In the genomic region with DNA sequence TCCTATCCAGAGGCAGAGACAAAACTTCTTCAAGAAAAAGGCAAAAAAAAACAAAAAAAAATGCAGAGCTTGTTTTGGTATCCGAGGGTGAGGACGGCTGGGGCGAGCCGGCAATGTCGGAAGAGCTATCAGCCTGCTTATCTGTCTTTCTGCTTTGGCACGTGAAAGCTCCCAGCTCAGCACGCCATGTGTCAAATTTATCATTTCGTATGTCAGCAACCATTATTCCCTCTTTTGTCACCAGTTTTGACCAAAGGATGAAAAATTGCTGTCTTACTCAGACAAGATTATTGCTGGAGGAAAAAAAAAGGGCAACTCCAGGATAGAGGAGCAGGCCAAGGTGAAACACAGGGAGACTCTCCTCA, we compare ENCODE assay signal across 16 cellular contexts.
DNase-seq lines count a peak whose midpoint lies in the region; ATAC-seq, FAIRE-seq and TF ChIP-seq lines count a peak whose summit lies in the region.
"Had no signal": no experiment of that assay in that cellular context is flagged by ENCODE, and none has a peak within 500 bp of the region (broad histone marks: within the 10 kb centered on the region; RNA-seq: fewer than 3 reads in every experiment).

No MANE protein-coding gene starts in this region.

- H3K36me3 ChIP-seq in small intestine (ENCODE audit: control insufficient read depth in 2 of 2, insufficient read depth in 2 of 2, low read length in 2 of 2): no peaks in the 10 kb centered on the region

- no peaks in the 10 kb centered on the region for H3K9me3 ChIP-seq in small intestine (ENCODE audit: control insufficient read depth, low read depth)

- peaks cover 27% of the 10 kb centered on the region for H3K4me1 Mint-ChIP-seq in nephron

- ATAC-seq in GM18907 (IDR thresholded peaks at IDR 0.05; ENCODE audit: unreplicated experiment): no peak
- ATAC-seq in HG02759 (IDR thresholded peaks at IDR 0.05; ENCODE audit: unreplicated experiment): no peak

- peak overlapping the region in 2 of 3 experiments; percentile 9 to 40 for H3K4me3 Mint-ChIP-seq in nephron

- H3K9me3 Mint-ChIP-seq in nephron: no peaks in the 10 kb centered on the region

- H3K36me3 Mint-ChIP-seq in nephron (ENCODE audit: low read depth): no peaks in the 10 kb centered on the region

- H3K27ac ChIP-seq in small intestine (ENCODE audit: low read depth in 1 of 2, low read length in 1 of 2): no peak overlapping the region
- H3K27ac ChIP-seq: C4-2B, SK-N-MC had no signal

- peak overlapping the region; percentile 3 to 64 (median 33) for H3K27ac Mint-ChIP-seq in nephron

- FAIRE-seq in small intestine (lab: Jason Lieb, UNC): no peak
- FAIRE-seq: GM12891 had no signal

- peak; percentile 5 for DNase-seq in Daoy (ENCODE audit: low read depth)
- peak; percentile 34 for DNase-seq in cerebellar cortex (ENCODE audit: low spot score)
- DNase-seq in small intestine: peak; percentile 4
- no peak for DNase-seq in DMS114 treated with DMSO at 0.1 percent for 48 hours (lab: John Stamatoyannopoulos, UW; ENCODE audit: unreplicated experiment)
- DNase-seq in stimulated activated CD4-positive, alpha-beta T cell treated with anti-CD3 and anti-CD28 coated beads, Interleukin-12 subunit alpha, Interleukin-12 subunit beta, amount 100 ng/mL, for 4 hours: no peak
- DNase-seq: KG1, NCI-H1092, NCI-H1694, NCI-H2107, NCI-H345 had no signal

- H3K4me3 ChIP-seq in small intestine (ENCODE audit: low read depth in 1 of 2, low read length in 2 of 2): no peak overlapping the region
- H3K4me3 ChIP-seq: SK-N-MC had no signal

- TF ChIP-seq CTCF in nephron (IDR thresholded peaks at IDR 0.05; ENCODE audit: unreplicated experiment in 3 of 3): no peak

- WGBS in small intestine, 3 donors: 2 to 7% (median 6%) methylated on average over 8 of the region's 8 CpGs

- H3K27me3 Mint-ChIP-seq in nephron (ENCODE audit: low read depth): peaks cover 17% of the 10 kb centered on the region

- no peaks in the 10 kb centered on the region for H3K4me1 ChIP-seq in small intestine (ENCODE audit: control insufficient read depth in 2 of 2, insufficient read depth in 1 of 2, low read depth in 1 of 2, low read length in 1 of 2)

- H3K27me3 ChIP-seq in small intestine (ENCODE audit: control insufficient read depth in 2 of 2, insufficient read depth in 2 of 2, low read length in 2 of 2): peaks cover 2 to 5% of the 10 kb centered on the region in 2 donors

Comparison
In these comparisons a context has a peak if more than half of its experiments do, and no peak if none do; other contexts are left out.
1. DNase-seq: peak in Daoy (single experiment), cerebellar cortex (single experiment) and small intestine (single experiment); none in DMS114 treated with DMSO at 0.1 percent for 48 hours (single experiment) and stimulated activated CD4-positive, alpha-beta T cell treated with anti-CD3 and anti-CD28 coated beads, Interleukin-12 subunit alpha, Interleukin-12 subunit beta, amount 100 ng/mL, for 4 hours (single experiment).